8 cellular contexts compared by ENCODE assay signal in the genomic region with DNA sequence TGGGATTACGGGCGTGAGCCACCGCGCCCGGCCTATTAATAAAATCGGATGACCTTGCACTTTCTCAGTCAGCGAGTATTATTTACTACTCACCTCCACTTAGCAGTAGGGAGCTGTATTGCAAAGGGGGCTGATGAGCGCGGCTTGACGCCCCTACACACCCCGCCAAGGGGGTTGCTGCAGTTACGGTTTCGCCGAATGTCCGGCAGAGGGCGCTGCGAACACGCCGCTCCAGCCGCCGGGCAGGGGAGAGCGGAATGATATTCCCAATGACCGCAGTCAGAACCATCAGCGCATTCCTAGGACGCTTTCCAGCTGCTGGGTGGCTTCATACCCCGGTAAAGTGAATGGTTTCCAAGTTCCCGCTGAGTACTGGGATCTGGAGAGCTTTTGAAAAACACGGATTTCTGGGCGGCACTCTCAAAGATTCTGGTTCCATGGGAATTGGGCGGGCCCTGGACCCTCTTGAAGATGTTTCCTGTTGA. TPM values are rescaled to one million over a fixed set of nuclear protein-coding genes. Genes with fewer than 3 reads are reported as not detected.
DNase-seq lines count a peak whose midpoint lies in the region; ATAC-seq and TF ChIP-seq lines count a peak whose summit lies in the region.

No MANE protein-coding gene starts in this region.

- no peaks in the 10 kb centered on the region for H3K36me3 ChIP-seq in CD4-positive, alpha-beta memory T cell (ENCODE audit: insufficient read depth, low read length)
- H3K36me3 ChIP-seq in MM.1S (replicated peaks; ENCODE audit: insufficient read depth, low read length) = no peaks in the 10 kb centered on the region
- no peaks in the 10 kb centered on the region for H3K36me3 ChIP-seq in esophagus squamous epithelium
- no peaks in the 10 kb centered on the region for H3K36me3 ChIP-seq in naive thymus-derived CD4-positive, alpha-beta T cell (ENCODE audit: control insufficient read depth in 2 of 3, insufficient read depth in 3 of 3, low read length in 3 of 3)

- peaks cover 0 to 2% (median 0%) of the 10 kb centered on the region in 8 donors for H3K9me3 Mint-ChIP-seq in CD4-positive, alpha-beta memory T cell
- no peaks in the 10 kb centered on the region for H3K9me3 Mint-ChIP-seq in activated T-cell treated with anti-CD3 and anti-CD28 coated beads, Interleukin-2, amount 50 U/mL, for 4 hours
- no peaks in the 10 kb centered on the region for H3K9me3 Mint-ChIP-seq in naive thymus-derived CD4-positive, alpha-beta T cell

- H2AFZ ChIP-seq in MM.1S (ENCODE audit: low read length) = no peak overlapping the region

- H3K36me3 Mint-ChIP-seq in CD4-positive, alpha-beta memory T cell = peaks cover 5 to 8% of the 10 kb centered on the region in 2 donors
- no peaks in the 10 kb centered on the region for H3K36me3 Mint-ChIP-seq in activated T-cell treated with anti-CD3 and anti-CD28 coated beads, Interleukin-2, amount 50 U/mL, for 4 hours (ENCODE audit: insufficient read depth)
- H3K36me3 Mint-ChIP-seq in naive thymus-derived CD4-positive, alpha-beta T cell = peaks cover 0 to 14% (median 8%) of the 10 kb centered on the region in 5 donors

- intact Hi-C loops in CD4-positive, alpha-beta memory T cell (cut with micrococcal nuclease) = loop anchor here (1.0 kb wide), 1 partner anchor 140 kb away; no protein-coding TSS in a partner anchor
- intact Hi-C loops in esophagus squamous epithelium (cut with DNase I) = no loop called here
- intact Hi-C loops in naive thymus-derived CD4-positive, alpha-beta T cell (cut with micrococcal nuclease) = loop anchor here (1.0 kb wide), 4 partner anchors 23 to 119 kb away; partner anchors contain the start of genes COG3 (in 1 of the 2) and SLC25A30 (in 1 of the 2)

- H3K9me3 ChIP-seq in CD4-positive, alpha-beta memory T cell (ENCODE audit: control insufficient read depth in 1 of 2, low read length in 2 of 2) = no peaks in the 10 kb centered on the region
- H3K9me3 ChIP-seq in MM.1S (replicated peaks; ENCODE audit: insufficient read depth, low read length) (no peaks in the 10 kb centered on the region), esophagus squamous epithelium (no peaks in the 10 kb centered on the region)
- H3K9me3 ChIP-seq in naive thymus-derived CD4-positive, alpha-beta T cell (ENCODE audit: control insufficient read depth in 2 of 3, low read length in 3 of 3) = no peaks in the 10 kb centered on the region

- H3K27ac Mint-ChIP-seq in CD4-positive, alpha-beta memory T cell = peak overlapping the region in 5 of 7 donors; percentile 47 to 67 (median 62)
- peak overlapping the region in 3 of 9 donors; percentile 12 to 71 (median 25) for H3K27ac Mint-ChIP-seq in naive thymus-derived CD4-positive, alpha-beta T cell

- H3F3A ChIP-seq in MM.1S (ENCODE audit: insufficient read depth, low read length) = no peaks in the 10 kb centered on the region

- no peaks in the 10 kb centered on the region for H3K9me2 ChIP-seq in MM.1S (replicated peaks; ENCODE audit: insufficient read depth, low read length)

- ATAC-seq in activated T-cell treated with anti-CD3 and anti-CD28 coated beads, Interleukin-2, amount 50 U/mL, for 4 hours = no peak
- ATAC-seq in naive thymus-derived CD4-positive, alpha-beta T cell = peak; percentile 33
- no peak for ATAC-seq in HG03097 (IDR thresholded peaks at IDR 0.05; ENCODE audit: low FRiP score, unreplicated experiment)
- ATAC-seq in GM21737 (IDR thresholded peaks at IDR 0.05; ENCODE audit: unreplicated experiment) = no peak

- peak; percentile 67 for TF ChIP-seq CTCF in MM.1S (IDR thresholded peaks at IDR 0.05; ENCODE audit: low read length)
- peak; percentile 78 to 95 (median 84) for TF ChIP-seq CTCF in esophagus squamous epithelium (IDR thresholded peaks at IDR 0.05)

- peak overlapping the region in 1 of 8 donors; percentile 41 for H3K4me3 Mint-ChIP-seq in CD4-positive, alpha-beta memory T cell
- H3K4me3 Mint-ChIP-seq in activated T-cell treated with anti-CD3 and anti-CD28 coated beads, Interleukin-2, amount 50 U/mL, for 4 hours = no peak overlapping the region
- H3K4me3 Mint-ChIP-seq in naive thymus-derived CD4-positive, alpha-beta T cell = peak overlapping the region in 3 of 10 donors; percentile 11 to 37 (median 37)

- WGBS in esophagus squamous epithelium, 2 donors = 42 to 56% methylated on average over 3 to 20 of the region's 30 CpGs

- H3K27me3 ChIP-seq in CD4-positive, alpha-beta memory T cell (ENCODE audit: insufficient read depth, low read length) = no peaks in the 10 kb centered on the region
- H3K27me3 ChIP-seq in MM.1S (replicated peaks; ENCODE audit: insufficient read depth, low read length) (no peaks in the 10 kb centered on the region), esophagus squamous epithelium (no peaks in the 10 kb centered on the region)
- no peaks in the 10 kb centered on the region for H3K27me3 ChIP-seq in naive thymus-derived CD4-positive, alpha-beta T cell (ENCODE audit: control insufficient read depth in 2 of 2, insufficient read depth in 2 of 2, low read length in 2 of 2)

- no peak overlapping the region for H3K9ac ChIP-seq in MM.1S (ENCODE audit: low read length)

- POLR2A ChIA-PET in CD4-positive, alpha-beta memory T cell (lab: Charles Lee; ENCODE audit: partially characterized antibody) = interaction anchor here (1.5 to 11.2 kb wide), 3 partner anchors 24 to 47 kb away, joined by 6 to 219 read pairs (median 13); partner anchors contain the start of genes SLC25A30 and TPT1
- POLR2A ChIA-PET in naive thymus-derived CD4-positive, alpha-beta T cell (lab: Charles Lee) = interaction anchor here (0.6 to 8.6 kb wide), 3 partner anchors 26 to 112 kb away, joined by 4 to 112 read pairs (median 4); partner anchors contain the start of gene TPT1

- DNase-seq in CD4-positive, alpha-beta memory T cell = peak in 4 of 5 donors; percentile 40 to 48 (median 42)
- DNase-seq in MM.1S (no peak), esophagus squamous epithelium (lab: John Stamatoyannopoulos, UW) (no peak)
- peak; percentile 56 for DNase-seq in activated T-cell treated with anti-CD3 and anti-CD28 coated beads, Interleukin-2, amount 50 U/mL, for 4 hours
- DNase-seq in naive thymus-derived CD4-positive, alpha-beta T cell = peak; percentile 16 to 64 (median 44)
- peak in 5 of 6 experiments; percentile 25 to 55 (median 37) for DNase-seq in stimulated activated naive CD4-positive, alpha-beta T cell (lab: John Stamatoyannopoulos, UW)

- peak overlapping the region; percentile 27; the same call in 1 of the 2 replicates for H3K4me2 ChIP-seq in MM.1S (ENCODE audit: low read depth, low read length)

- H3K4me3 ChIP-seq in CD4-positive, alpha-beta memory T cell (ENCODE audit: low read length in 2 of 2) = no peak overlapping the region
- H3K4me3 ChIP-seq in MM.1S (ENCODE audit: low read length) (no peak overlapping the region), esophagus squamous epithelium (peak overlapping the region in 3 of 4 donors; percentile 5 to 50 (median 24))
- H3K4me3 ChIP-seq in naive thymus-derived CD4-positive, alpha-beta T cell (ENCODE audit: low read length) = no peak overlapping the region

- no peaks in the 10 kb centered on the region for H3K79me2 ChIP-seq in MM.1S (ENCODE audit: low read length)

- peaks cover 27 to 52% (median 37%) of the 10 kb centered on the region in 4 donors for H3K4me1 Mint-ChIP-seq in CD4-positive, alpha-beta memory T cell
- H3K4me1 Mint-ChIP-seq in activated T-cell treated with anti-CD3 and anti-CD28 coated beads, Interleukin-2, amount 50 U/mL, for 4 hours (ENCODE audit: low read depth) = peaks cover 37% of the 10 kb centered on the region
- H3K4me1 Mint-ChIP-seq in naive thymus-derived CD4-positive, alpha-beta T cell = peaks cover 40 to 62% (median 49%) of the 10 kb centered on the region in 7 donors

- peaks cover 31% of the 10 kb centered on the region for H3K4me1 ChIP-seq in CD4-positive, alpha-beta memory T cell (ENCODE audit: insufficient read depth, low read length)
- H3K4me1 ChIP-seq in MM.1S (ENCODE audit: low read length) (no peaks in the 10 kb centered on the region), esophagus squamous epithelium (peaks cover 10 to 59% (median 21%) of the 10 kb centered on the region in 3 donors)
- peaks cover 20 to 25% of the 10 kb centered on the region in 2 donors for H3K4me1 ChIP-seq in naive thymus-derived CD4-positive, alpha-beta T cell (ENCODE audit: control insufficient read depth in 2 of 2, insufficient read depth in 2 of 2, low read length in 2 of 2)

- TF ChIP-seq POLR2A in esophagus squamous epithelium (IDR thresholded peaks at IDR 0.05) = no peak

- no peak overlapping the region for H3K27ac ChIP-seq in CD4-positive, alpha-beta memory T cell (ENCODE audit: low read depth, low read length)
- H3K27ac ChIP-seq in MM.1S (ENCODE audit: low read length) (no peak overlapping the region), esophagus squamous epithelium (no peak overlapping the region)
- H3K27ac ChIP-seq in naive thymus-derived CD4-positive, alpha-beta T cell (ENCODE audit: low read depth, low read length) = no peak overlapping the region

- H4K20me1 ChIP-seq in MM.1S (ENCODE audit: insufficient read depth, low read length) = no peaks in the 10 kb centered on the region

- H3K27me3 Mint-ChIP-seq in CD4-positive, alpha-beta memory T cell = no peaks in the 10 kb centered on the region
- no peaks in the 10 kb centered on the region for H3K27me3 Mint-ChIP-seq in activated T-cell treated with anti-CD3 and anti-CD28 coated beads, Interleukin-2, amount 50 U/mL, for 4 hours (ENCODE audit: low read depth)
- H3K27me3 Mint-ChIP-seq in naive thymus-derived CD4-positive, alpha-beta T cell = no peaks in the 10 kb centered on the region

- CTCF ChIA-PET in CD4-positive, alpha-beta memory T cell (lab: Charles Lee; ENCODE audit: partially characterized antibody) = interaction anchor here (0.7 to 6.7 kb wide), 44 partner anchors 8 to 323 kb away, joined by 3 to 128 read pairs (median 6); partner anchors contain the start of genes COG3, SLC25A30 and TPT1
- CTCF ChIA-PET in naive thymus-derived CD4-positive, alpha-beta T cell (lab: Charles Lee) = interaction anchor here (0.6 to 3.9 kb wide), 20 partner anchors 8 to 324 kb away, joined by 3 to 37 read pairs (median 4); partner anchors contain the start of gene COG3

RNA-seq across cellular contexts. Expression of gene TPT1, which starts 30.0 kb away (rescaled TPM):
- total RNA-seq in CD4-positive, alpha-beta memory T cell = over 10,000 TPM; 10,578 to 11,080 TPM
- 1,000 to 10,000 TPM; 2,372 to 3,792 TPM for polyA plus RNA-seq in CD4-positive, alpha-beta memory T cell
- 1,000 to 10,000 TPM; 1,937 to 2,193 (median 1,961) TPM for total RNA-seq in activated T-cell treated with anti-CD3 and anti-CD28 coated beads, Interleukin-2, amount 50 U/mL, for 4 hours
- total RNA-seq in esophagus squamous epithelium = 1,000 to 10,000 TPM; 2,183 to 3,899 (median 2,784) TPM
- total RNA-seq in naive thymus-derived CD4-positive, alpha-beta T cell = over 10,000 TPM in 2 of 5 experiments, 1,000 to 10,000 TPM in 3; 4,230 to 13,134 (median 7,796) TPM
- polyA plus RNA-seq in naive thymus-derived CD4-positive, alpha-beta T cell = 1,000 to 10,000 TPM; 3,943 to 4,894 TPM

RNA-seq across cellular contexts. Expression of gene SLC25A30, which starts 47.2 kb away (rescaled TPM):
- 10 to 100 TPM; 21.4 to 22.0 TPM for total RNA-seq in CD4-positive, alpha-beta memory T cell
- polyA plus RNA-seq in CD4-positive, alpha-beta memory T cell = 1 to 10 TPM; 1.8 to 2.0 TPM
- total RNA-seq in activated T-cell treated with anti-CD3 and anti-CD28 coated beads, Interleukin-2, amount 50 U/mL, for 4 hours = 10 to 100 TPM; 16.2 to 25.4 (median 22.6) TPM
- 1 to 10 TPM; 1.7 to 6.7 (median 5.8) TPM for total RNA-seq in esophagus squamous epithelium
- 10 to 100 TPM; 13.3 to 29.4 (median 23.6) TPM for total RNA-seq in naive thymus-derived CD4-positive, alpha-beta T cell
- polyA plus RNA-seq in naive thymus-derived CD4-positive, alpha-beta T cell = 1 to 10 TPM; 1.7 to 2.1 TPM

Comparison
In these comparisons a context has a peak if more than half of its experiments do, and no peak if none do; other contexts are left out.
1. DNase-seq: peak in CD4-positive, alpha-beta memory T cell (4 of 5), activated T-cell treated with anti-CD3 and anti-CD28 coated beads, Interleukin-2, amount 50 U/mL, for 4 hours (single experiment), naive thymus-derived CD4-positive, alpha-beta T cell (9 of 9) and stimulated activated naive CD4-positive, alpha-beta T cell (5 of 6); none in MM.1S (single experiment) and esophagus squamous epithelium (single experiment).
2. H3K4me3 ChIP-seq: peak in esophagus squamous epithelium (3 of 4); none in CD4-positive, alpha-beta memory T cell (0 of 2), MM.1S (single experiment) and naive thymus-derived CD4-positive, alpha-beta T cell (single experiment).